11 cellular contexts compared by ENCODE assay signal in the genomic region with DNA sequence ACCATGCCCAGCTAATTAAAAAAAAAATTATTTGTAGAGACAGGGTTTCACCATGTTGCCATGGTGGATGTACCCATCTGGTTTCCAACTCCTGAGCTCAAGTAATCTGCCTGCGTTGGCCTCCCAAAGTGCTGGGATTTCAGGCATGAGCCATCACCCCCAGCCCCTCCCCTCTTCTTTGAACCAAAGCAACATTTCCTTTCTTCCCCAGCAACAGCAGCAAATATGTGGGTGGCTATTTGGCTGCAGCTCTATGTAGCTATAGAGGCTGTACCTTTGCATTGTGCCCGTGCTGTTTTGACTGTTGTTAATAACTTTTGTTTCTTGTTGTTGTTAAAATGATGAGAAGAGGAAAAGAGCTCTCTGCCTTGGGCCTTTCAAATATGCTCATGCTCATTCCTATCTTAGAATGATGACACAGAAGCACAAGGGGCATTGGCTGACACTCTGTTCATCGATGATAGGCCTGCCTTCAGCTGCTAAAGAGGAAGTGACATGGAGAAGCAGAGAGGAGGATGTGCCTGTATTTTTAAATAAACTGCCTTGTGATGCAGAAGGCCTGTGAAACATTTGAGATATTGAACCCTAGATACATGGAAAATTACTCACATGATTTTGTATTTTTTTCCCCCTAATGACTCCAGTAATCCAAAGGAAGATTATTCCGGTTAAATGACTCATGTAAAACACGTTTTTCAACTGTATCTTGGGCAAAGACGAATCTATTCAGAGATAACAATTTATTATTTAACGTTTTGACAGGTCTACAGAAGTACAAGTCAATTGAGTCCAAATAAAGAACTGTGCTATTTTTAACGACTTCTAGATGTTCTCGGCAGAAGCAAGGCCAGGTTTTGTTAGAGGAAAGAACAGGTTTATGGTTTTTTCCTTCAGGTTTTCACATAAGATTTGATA. TPM values are rescaled to one million over a fixed set of nuclear protein-coding genes. Genes with fewer than 3 reads are reported as not detected.
DNase-seq lines count a peak whose midpoint lies in the region; ATAC-seq, FAIRE-seq and TF ChIP-seq lines count a peak whose summit lies in the region.
"Had no signal": no experiment of that assay in that cellular context is flagged by ENCODE, and none has a peak within 500 bp of the region (broad histone marks: within the 10 kb centered on the region; RNA-seq: fewer than 3 reads in every experiment).

No MANE protein-coding gene starts in this region.

- H3K9me3 ChIP-seq in SK-N-SH = no peaks in the 10 kb centered on the region
- no peaks in the 10 kb centered on the region for H3K9me3 ChIP-seq in heart right ventricle
- H3K9me3 ChIP-seq: A549, thyroid gland had no signal

- H3K4me1 ChIP-seq in SK-N-SH (ENCODE audit: control insufficient read depth in 1 of 2, insufficient read depth in 2 of 2, low read depth in 1 of 2, low read length in 1 of 2) = no peaks in the 10 kb centered on the region; a peak in 1 of 4 replicates
- H3K4me1 ChIP-seq in heart right ventricle = peaks cover 0 to 38% (median 19%) of the 10 kb centered on the region in 9 donors

- TF ChIP-seq RAD21 in SK-N-SH (IDR thresholded peaks at IDR 0.05; ENCODE audit: low read length) = no peak

- H3K27me3 ChIP-seq in SK-N-SH (ENCODE audit: insufficient read depth) (no peaks in the 10 kb centered on the region), heart right ventricle (no peaks in the 10 kb centered on the region)
- H3K27me3 ChIP-seq: thyroid gland had no signal

- no peak; the same call in 2 of the 3 replicates for ATAC-seq in SK-N-SH treated with all-trans-retinoic acid at 6 μM for 48 hours
- peak; percentile 70 to 95 (median 90) for ATAC-seq in heart right ventricle
- peak; percentile 59 for ATAC-seq in stimulated activated memory B cell treated with anti-CD40 and anti-IgM and Interleukin-4, amounts not matched to agents 10 μg/mL and 1 μg/mL and 100 μg/mL, for 72 hours
- no peak for ATAC-seq in HG03354 (IDR thresholded peaks at IDR 0.05; ENCODE audit: poor library complexity, severe bottlenecking, unreplicated experiment)
- ATAC-seq: A549 had no signal

- no peak overlapping the region for H3K4me2 ChIP-seq in SK-N-SH
- H3K4me2 ChIP-seq: A549 had no signal

- H3K27ac Mint-ChIP-seq in stimulated activated memory B cell treated with anti-CD40 and anti-IgM and Interleukin-4, amounts not matched to agents 10 μg/mL and 1 μg/mL and 100 μg/mL, for 72 hours = peak overlapping the region; percentile 20

- no peaks in the 10 kb centered on the region for H3K9me3 Mint-ChIP-seq in stimulated activated memory B cell treated with anti-CD40 and anti-IgM and Interleukin-4, amounts not matched to agents 10 μg/mL and 1 μg/mL and 100 μg/mL, for 72 hours

- no peak overlapping the region for H3K4me3 ChIP-seq in SK-N-SH (ENCODE audit: low read depth in 2 of 2, low read length in 1 of 2)
- no peak overlapping the region for H3K4me3 ChIP-seq in heart right ventricle
- H3K4me3 ChIP-seq: A549, thyroid gland had no signal

- no peak for TF ChIP-seq EP300 in SK-N-SH (IDR thresholded peaks at IDR 0.05; ENCODE audit: borderline replicate concordance in 1 of 2, low read depth in 1 of 2, low read length in 1 of 2)

- H3F3A ChIP-seq in SK-N-SH (replicated peaks; ENCODE audit: insufficient read depth) = no peaks in the 10 kb centered on the region

- intact Hi-C loops in heart right ventricle (cut with DNase I) = loop anchor here in 1 of 10 donors (10.0 kb wide), 1 partner anchor 66 kb away; no protein-coding TSS in a partner anchor

- WGBS in SK-N-SH (ENCODE audit: low lambda C conversion rate) = 72% methylated on average over 9 of the region's 9 CpGs
- 33 to 39% methylated on average over 9 of the region's 9 CpGs for WGBS in heart right ventricle, 2 donors

- H3K36me3 ChIP-seq in SK-N-SH (replicated peaks in 1 of 2; ENCODE audit: control insufficient read depth in 1 of 2, insufficient read depth in 2 of 2, low read length in 1 of 2) (no peaks in the 10 kb centered on the region), heart right ventricle (no peaks in the 10 kb centered on the region)
- H3K36me3 ChIP-seq: thyroid gland had no signal

- DNase-seq in SK-N-SH = no peak
- peak; percentile 79 for DNase-seq in SKM-1 (lab: John Stamatoyannopoulos, UW; ENCODE audit: unreplicated experiment)
- peak in 1 of 2 donors; percentile 66 for DNase-seq in heart right ventricle
- DNase-seq in frontal cortex (ENCODE audit: low spot score in 2 of 2) = no peak
- DNase-seq in H4 (ENCODE audit: low spot score) = no peak
- DNase-seq: thyroid gland had no signal

- H3K27ac ChIP-seq in SK-N-SH (ENCODE audit: low read depth in 2 of 2, low read length in 1 of 2) = no peak overlapping the region
- H3K27ac ChIP-seq in heart right ventricle = peak overlapping the region; percentile 38 to 86 (median 75)
- H3K27ac ChIP-seq: A549, thyroid gland had no signal

- H2AFZ ChIP-seq in SK-N-SH (ENCODE audit: low read depth) = peak overlapping the region; percentile 47; the same call in 1 of the 2 replicates

- H3K4me3 Mint-ChIP-seq in stimulated activated memory B cell treated with anti-CD40 and anti-IgM and Interleukin-4, amounts not matched to agents 10 μg/mL and 1 μg/mL and 100 μg/mL, for 72 hours = no peak overlapping the region

- no peak overlapping the region for H3K9ac ChIP-seq in SK-N-SH

- FAIRE-seq in frontal cortex (lab: Jason Lieb, UNC) = no peak
- FAIRE-seq: A549 had no signal

- TF ChIP-seq CTCF in SK-N-SH (IDR thresholded peaks at IDR 0.05) = no peak
- TF ChIP-seq CTCF in heart right ventricle (IDR thresholded peaks at IDR 0.05) = no peak

- peaks cover 6% of the 10 kb centered on the region for H3K4me1 Mint-ChIP-seq in stimulated activated memory B cell treated with anti-CD40 and anti-IgM and Interleukin-4, amounts not matched to agents 10 μg/mL and 1 μg/mL and 100 μg/mL, for 72 hours

- CTCF ChIA-PET in SK-N-SH (lab: Yijun Ruan, JAX) = interaction anchor here (1.0 kb wide), 1 partner anchor 73 kb away, joined by 3 read pairs; no protein-coding TSS in a partner anchor

- POLR2A ChIA-PET in SK-N-SH (lab: Yijun Ruan, JAX) = no interaction called here

- no peaks in the 10 kb centered on the region for H3K27me3 Mint-ChIP-seq in stimulated activated memory B cell treated with anti-CD40 and anti-IgM and Interleukin-4, amounts not matched to agents 10 μg/mL and 1 μg/mL and 100 μg/mL, for 72 hours

- H3K9me2 ChIP-seq in SK-N-SH = no peaks in the 10 kb centered on the region

- no peaks in the 10 kb centered on the region for H3K36me3 Mint-ChIP-seq in stimulated activated memory B cell treated with anti-CD40 and anti-IgM and Interleukin-4, amounts not matched to agents 10 μg/mL and 1 μg/mL and 100 μg/mL, for 72 hours

- no peaks in the 10 kb centered on the region for H4K20me1 ChIP-seq in SK-N-SH (ENCODE audit: insufficient read depth)

- no peaks in the 10 kb centered on the region for H3K79me2 ChIP-seq in SK-N-SH (ENCODE audit: insufficient read depth)

TF ChIP-seq in SK-N-SH, 30 proteins besides CTCF, POLR2A, EP300 and RAD21:
- TF ChIP-seq POLR2AphosphoS5 (IDR thresholded peaks at IDR 0.05; ENCODE audit: low read depth, low read length) = no peak
- TF ChIP-seq, protein P1, sequence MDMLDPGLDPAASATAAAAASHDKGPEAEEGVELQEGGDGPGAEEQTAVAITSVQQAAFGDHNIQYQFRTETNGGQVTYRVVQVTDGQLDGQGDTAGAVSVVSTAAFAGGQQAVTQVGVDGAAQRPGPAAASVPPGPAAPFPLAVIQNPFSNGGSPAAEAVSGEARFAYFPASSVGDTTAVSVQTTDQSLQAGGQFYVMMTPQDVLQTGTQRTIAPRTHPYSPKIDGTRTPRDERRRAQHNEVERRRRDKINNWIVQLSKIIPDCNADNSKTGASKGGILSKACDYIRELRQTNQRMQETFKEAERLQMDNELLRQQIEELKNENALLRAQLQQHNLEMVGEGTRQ (IDR thresholded peaks at IDR 0.05; ENCODE audit: borderline replicate concordance, low read depth, low read length) = no peak
- no peak for TF ChIP-seq NFIC (IDR thresholded peaks at IDR 0.05; ENCODE audit: borderline replicate concordance)
TF ChIP-seq in SK-N-SH: peak in this region for 0.

TF ChIP-seq in SK-N-SH treated with all-trans-retinoic acid at 6 μM for 48 hours, 23 proteins besides CTCF, POLR2A, EP300 and RAD21 (continues in another document):
- no peak for TF ChIP-seq CSDC2 (CRISPR knock-in tag; IDR thresholded peaks at IDR 0.05)
- TF ChIP-seq PPARA (CRISPR knock-in tag; IDR thresholded peaks at IDR 0.05; ENCODE audit: borderline replicate concordance) = no peak
- TF ChIP-seq, protein P2, sequence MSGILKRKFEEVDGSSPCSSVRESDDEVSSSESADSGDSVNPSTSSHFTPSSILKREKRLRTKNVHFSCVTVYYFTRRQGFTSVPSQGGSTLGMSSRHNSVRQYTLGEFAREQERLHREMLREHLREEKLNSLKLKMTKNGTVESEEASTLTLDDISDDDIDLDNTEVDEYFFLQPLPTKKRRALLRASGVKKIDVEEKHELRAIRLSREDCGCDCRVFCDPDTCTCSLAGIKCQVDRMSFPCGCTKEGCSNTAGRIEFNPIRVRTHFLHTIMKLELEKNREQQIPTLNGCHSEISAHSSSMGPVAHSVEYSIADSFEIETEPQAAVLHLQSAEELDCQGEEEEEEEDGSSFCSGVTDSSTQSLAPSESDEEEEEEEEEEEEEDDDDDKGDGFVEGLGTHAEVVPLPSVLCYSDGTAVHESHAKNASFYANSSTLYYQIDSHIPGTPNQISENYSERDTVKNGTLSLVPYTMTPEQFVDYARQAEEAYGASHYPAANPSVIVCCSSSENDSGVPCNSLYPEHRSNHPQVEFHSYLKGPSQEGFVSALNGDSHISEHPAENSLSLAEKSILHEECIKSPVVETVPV (CRISPR knock-in tag; IDR thresholded peaks at IDR 0.05) = no peak
- TF ChIP-seq ARNTL (CRISPR knock-in tag; IDR thresholded peaks at IDR 0.05; ENCODE audit: borderline replicate concordance, low read depth) = no peak
- TF ChIP-seq ISL1 (CRISPR knock-in tag; IDR thresholded peaks at IDR 0.05) = no peak

RNA-seq across cellular contexts. Expression of a gene that starts 20.5 kb away (rescaled TPM):
- 7.9 and 11.5 TPM in 2 replicates for polyA plus RNA-seq in SK-N-SH (2012; rRNA removed)
- polyA plus RNA-seq in SK-N-SH (2012; cell fraction: cytosol; rRNA removed) = 11.4 and 12.2 TPM in 2 replicates
- polyA plus RNA-seq in SK-N-SH (2012; cell fraction: nucleus; rRNA removed) = 4.1 and 6.8 TPM in 2 replicates
- 100 to 1,000 TPM in 4 of 10 donors, 10 to 100 TPM in 6; 28.2 to 142 (median 78.7) TPM for total RNA-seq in heart right ventricle
- polyA plus RNA-seq in heart right ventricle = 10 to 100 TPM; 18.3 to 20.8 TPM
- 380 TPM for total RNA-seq in frontal cortex
- total RNA-seq in H4 (2014; rRNA removed; shearing (Covaris generic)) = 16.9 and 23.5 TPM in 2 replicates

RNA-seq across cellular contexts. Expression of a gene that starts 52.5 kb away (rescaled TPM):
- polyA plus RNA-seq in SK-N-SH (2012; rRNA removed) = not detected in 2 replicates
- polyA plus RNA-seq in SK-N-SH (2012; cell fraction: cytosol; rRNA removed) = not detected in 2 replicates
- 0.05 TPM in 1 of 2 replicates, not detected in the other for polyA plus RNA-seq in SK-N-SH (2012; cell fraction: nucleus; rRNA removed)
- 1 to 10 TPM in 9 of 10 donors, under 1 TPM in 1; 0.27 to 5.8 (median 2.7) TPM for total RNA-seq in heart right ventricle
- 1 to 10 TPM; 2.3 to 7.3 TPM for polyA plus RNA-seq in heart right ventricle
- total RNA-seq in frontal cortex = not detected
- total RNA-seq in H4 (2014; rRNA removed; shearing (Covaris generic)) = not detected in 2 replicates
- total RNA-seq: HT-29, thyroid gland had no signal

Comparison
In these comparisons a context has a peak if more than half of its experiments do, and no peak if none do; other contexts are left out.
1. H3K27ac ChIP-seq: peak in heart right ventricle (10 of 10); none in SK-N-SH (0 of 2).
2. ATAC-seq: peak in heart right ventricle (8 of 8) and stimulated activated memory B cell treated with anti-CD40 and anti-IgM and Interleukin-4, amounts not matched to agents 10 μg/mL and 1 μg/mL and 100 μg/mL, for 72 hours (single experiment); none in SK-N-SH treated with all-trans-retinoic acid at 6 μM for 48 hours (single experiment) and HG03354 (single experiment).